In genomic region chr19:17125728-17126677, GRCh38 we compare ENCODE assay signal across 7 cellular contexts. TPM values are rescaled to one million over a fixed set of nuclear protein-coding genes. Genes with fewer than 3 reads are reported as not detected.
DNase-seq lines count a peak whose midpoint lies in the region; ATAC-seq, FAIRE-seq and TF ChIP-seq lines count a peak whose summit lies in the region.

No MANE protein-coding gene starts in this region.

- FAIRE-seq in GM12878 (lab: Jason Lieb, UNC): peak; percentile 89

- 0 out of 6 replicates have a peak, but pooled peaks of 1 of the 3 experiments have one; percentile 11 for TF ChIP-seq CTCF in GM12878 (IDR thresholded peaks at IDR 0.05 in 2 of 3, conservative IDR thresholded peaks at IDR 0.05 in 1 of 3; ENCODE audit: control insufficient read depth in 2 of 3, extremely low read depth in 1 of 3, insufficient read depth in 1 of 3, low read depth in 3 of 3, low read length in 3 of 3)

- H3K9me3 ChIP-seq in GM12878 (replicated peaks; ENCODE audit: control insufficient read depth, insufficient read depth, low read length): no peaks in the 10 kb centered on the region

- H3K36me3 ChIP-seq in GM12878 (ENCODE audit: control insufficient read depth in 2 of 2, insufficient read depth in 2 of 2, low read length in 1 of 2): peaks cover 10 to 28% of the 10 kb centered on the region in 2 experiments

- no peaks in the 10 kb centered on the region for H4K20me1 ChIP-seq in GM12878 (ENCODE audit: control insufficient read depth, insufficient read depth)

- H3K27ac ChIP-seq in GM12878 (ENCODE audit: control insufficient read depth, insufficient read depth): peak overlapping the region; percentile 97

- no peak overlapping the region for H2AFZ ChIP-seq in GM12878 (ENCODE audit: control insufficient read depth, low read depth, low read length)

- peak overlapping the region; percentile 80 for H3K9ac ChIP-seq in GM12878 (ENCODE audit: control insufficient read depth, insufficient read depth, low read length)

- intact Hi-C loops in GM12878 (cut with micrococcal nuclease; ENCODE audit: unreplicated experiment): loop anchor here (1.0 to 2.0 kb wide), 3 partner anchors 9 to 46 kb away; no protein-coding TSS in a partner anchor

- CTCF ChIA-PET in GM12878 (lab: Yijun Ruan, JAX): interaction anchor here (0.6 to 4.6 kb wide), 12 partner anchors 10 to 591 kb away, joined by 3 to 30 read pairs (median 4); partner anchors contain the start of gene MRPL34

- in situ Hi-C loops in GM12878 (cut with MboI): no loop called here

- 0% methylated on average over 23 of the region's 23 CpGs for WGBS in GM12878 (ENCODE audit: insufficient coverage, insufficient replicate concordance, low lambda C conversion rate, missing lambda C conversion rate)

- peak overlapping the region; percentile 61 for H3K4me3 ChIP-seq in GM12878

- H3K79me2 ChIP-seq in GM12878 (ENCODE audit: control insufficient read depth, insufficient read depth, low read length): peaks cover 52% of the 10 kb centered on the region

- peak; percentile 79 for TF ChIP-seq POLR2A in GM12878 (IDR thresholded peaks at IDR 0.05; ENCODE audit: low read depth, low read length)

- TF ChIP-seq RAD21 in GM12878 (IDR thresholded peaks at IDR 0.05; ENCODE audit: insufficient read depth, low read depth, low read length): peak; percentile 23; the same call in 1 of the 2 replicates

- POLR2A ChIA-PET in GM12878 (lab: Charles Lee): interaction anchor here (0.6 to 6.2 kb wide), 16 partner anchors 8 to 542 kb away, joined by 3 to 111 read pairs (median 5); partner anchors contain the start of genes HAUS8 and MYO9B

- TSS peak; percentile 42 for BruUV-seq in GM12878 (replicated peaks; lab: Mats Ljungman, UMichigan)

- H3K4me2 ChIP-seq in GM12878 (ENCODE audit: control insufficient read depth, insufficient read depth): peak overlapping the region; percentile 86

- peak; percentile 55 for DNase-seq in UCSD-AML1 (lab: John Stamatoyannopoulos, UW; ENCODE audit: unreplicated experiment)
- DNase-seq in GM12878 (ENCODE audit: low read depth, low spot score): peak; percentile 79
- peak; percentile 47 to 71 for DNase-seq in lung microvascular endothelial cell (ENCODE audit: low read depth in 2 of 2)
- DNase-seq in stimulated activated CD8-positive, alpha-beta memory T cell treated with anti-CD3 and anti-CD28 coated beads, Interleukin-15, amount 100 ng/mL, for 48 hours (ENCODE audit: low read depth in 2 of 2): peak; percentile 54 to 56
- DNase-seq in HuH-7.5 (ENCODE audit: low spot score): no peak

- SMC1A ChIA-PET in GM12878 (lab: Charles Lee; ENCODE audit: uncharacterized antibody, unreplicated experiment): interaction anchor here (0.8 to 7.3 kb wide), 16 partner anchors 8 to 155 kb away, joined by 3 to 88 read pairs (median 4); partner anchors contain the start of genes HAUS8 and MYO9B

- RAD21 ChIA-PET in GM12878 (lab: Charles Lee; ENCODE audit: unreplicated experiment): interaction anchor here (0.5 to 5.9 kb wide), 17 partner anchors 10 to 538 kb away, joined by 3 to 91 read pairs (median 6); partner anchors contain the start of genes ANKLE1, BABAM1, MYO9B and USE1

- peak; percentile 69 for ATAC-seq in GM19324 (IDR thresholded peaks at IDR 0.05; ENCODE audit: low FRiP score, unreplicated experiment)
- ATAC-seq in HG03280 (IDR thresholded peaks at IDR 0.05; ENCODE audit: unreplicated experiment): peak; percentile 57
- ATAC-seq in GM12878: peak; percentile 80

- H3K4me1 ChIP-seq in GM12878 (ENCODE audit: control insufficient read depth, insufficient read depth, low read length): peaks cover 48% of the 10 kb centered on the region

- peak; percentile 12 to 54; a peak in 1 of 4 replicates for TF ChIP-seq EP300 in GM12878 (IDR thresholded peaks at IDR 0.05; ENCODE audit: borderline replicate concordance in 1 of 2, control insufficient read depth in 1 of 2, low read depth in 2 of 2, low read length in 2 of 2)

- no peaks in the 10 kb centered on the region for H3K27me3 ChIP-seq in GM12878 (replicated peaks in 1 of 2; ENCODE audit: control insufficient read depth in 2 of 2, insufficient read depth in 2 of 2, low read length in 1 of 2)

TF ChIP-seq in GM12878, 131 proteins besides CTCF, POLR2A, EP300 and RAD21 (continues in another document):
- TF ChIP-seq TARDBP (IDR thresholded peaks at IDR 0.05; ENCODE audit: borderline replicate concordance): 0 out of 2 replicates have a peak, but pooled peaks have one; percentile 20
- TF ChIP-seq IKZF2 (IDR thresholded peaks at IDR 0.05): peak; percentile 94 to 96
- TF ChIP-seq NFIC (IDR thresholded peaks at IDR 0.05; ENCODE audit: low read depth, low read length): peak; percentile 77
- TF ChIP-seq MEF2A (IDR thresholded peaks at IDR 0.05; ENCODE audit: insufficient read depth, low read depth, low read length): peak; percentile 53; the same call in 1 of the 2 replicates
- no peak for TF ChIP-seq TBL1XR1 (IDR thresholded peaks at IDR 0.05; ENCODE audit: low read depth, low read length)
- peak; percentile 54; the same call in 1 of the 2 replicates for TF ChIP-seq ATF3 (IDR thresholded peaks at IDR 0.05; ENCODE audit: borderline replicate concordance, extremely low read depth, low read depth, low read length)
- TF ChIP-seq SP1 (IDR thresholded peaks at IDR 0.05; ENCODE audit: low read depth, low read length): peak; percentile 65
- TF ChIP-seq STAT3 (IDR thresholded peaks at IDR 0.05; ENCODE audit: low read depth, low read length): no peak
- no peak for TF ChIP-seq ESRRA (IDR thresholded peaks at IDR 0.05; ENCODE audit: low read length)

RNA-seq across cellular contexts. Expression of gene MYO9B, which starts 50.4 kb away (rescaled TPM):
- 555 and 589 TPM in 2 replicates for total RNA-seq in GM12878 (2013; cell fraction: nucleolus; rRNA removed)
- total RNA-seq in GM12878 (2014; rRNA removed): 66.4 and 77.3 TPM in 2 replicates
- 38.1 and 42.6 TPM in 2 replicates for total RNA-seq in GM12878 (2014; rRNA removed; fragmentation: Illumina TruSeq; extraction: Trizol)
- 157 and 165 TPM in 2 replicates for total RNA-seq in GM12878 (2021)
- 65.2 TPM for polyA plus RNA-seq in GM12878 (2011; ENCODE audit: low read depth)
- polyA plus RNA-seq in GM12878 (2011; rRNA removed): 26.7 and 48.9 TPM in 2 replicates
- 49.6 and 58.1 TPM in 2 replicates for polyA plus RNA-seq in GM12878 (2011; cell fraction: cytosol; rRNA removed)
- 452 and 507 TPM in 2 replicates for polyA plus RNA-seq in GM12878 (2011; cell fraction: nucleus; rRNA removed)
- polyA plus RNA-seq in GM12878 (2012): 174 and 191 TPM in 2 replicates
- 26.8 and 57.9 TPM in 2 replicates for polyA plus RNA-seq in GM12878 (2014; fragmentation: Illumina TruSeq; extraction: Trizol)
- 10 to 100 TPM in 1 of 2 experiments, 1 to 10 TPM in 1; 5.4 to 11.1 TPM for polyA plus RNA-seq in GM12878 (2014; fragmentation: Nextera tagmentation; extraction: Ambion mirVana)
- 87.6 and 105 TPM in 2 replicates for polyA plus RNA-seq in GM12878 (2014; rRNA removed)
- polyA plus RNA-seq in GM12878 (2016; fragmentation: Nextera tagmentation; extraction: Ambion mirVana): 10 to 100 TPM; 25.4 to 32.8 TPM
- polyA minus RNA-seq in GM12878 (2011; rRNA and poly(A)+ RNA removed): 93.1 and 119 TPM in 2 replicates
- 59.6 and 66.5 TPM in 2 replicates for polyA minus RNA-seq in GM12878 (2011; cell fraction: cytosol; rRNA and poly(A)+ RNA removed)
- polyA minus RNA-seq in GM12878 (2011; cell fraction: nucleus; rRNA and poly(A)+ RNA removed): 106 and 154 TPM in 2 replicates
- 24.0 and 36.5 TPM in 2 replicates for total RNA-seq in lung microvascular endothelial cell

RNA-seq across cellular contexts. Expression of gene HAUS8, which starts 50.8 kb away (rescaled TPM):
- 14.2 and 16.9 TPM in 2 replicates for total RNA-seq in GM12878 (2013; cell fraction: nucleolus; rRNA removed)
- total RNA-seq in GM12878 (2014; rRNA removed) (15.4 and 22.7 TPM in 2 replicates), GM12878 (2014; rRNA removed; fragmentation: Illumina TruSeq; extraction: Trizol) (22.8 and 24.0 TPM in 2 replicates), GM12878 (2021) (32.0 and 36.8 TPM in 2 replicates), lung microvascular endothelial cell (2.4 and 2.8 TPM in 2 replicates)
- 14.4 TPM for polyA plus RNA-seq in GM12878 (2011; ENCODE audit: low read depth)
- polyA plus RNA-seq in GM12878 (2011; rRNA removed) (21.3 and 24.6 TPM in 2 replicates), GM12878 (2014; fragmentation: Illumina TruSeq; extraction: Trizol) (33.1 and 37.2 TPM in 2 replicates), GM12878 (2014; fragmentation: Nextera tagmentation; extraction: Ambion mirVana) (10 to 100 TPM; 24.2 to 35.7 TPM), GM12878 (2014; rRNA removed) (34.6 and 37.4 TPM in 2 replicates), GM12878 (2016; fragmentation: Nextera tagmentation; extraction: Ambion mirVana) (10 to 100 TPM; 43.0 to 43.9 TPM)
- polyA plus RNA-seq in GM12878 (2011; cell fraction: cytosol; rRNA removed): 24.9 and 27.7 TPM in 2 replicates
- 31.7 and 32.0 TPM in 2 replicates for polyA plus RNA-seq in GM12878 (2011; cell fraction: nucleus; rRNA removed)
- 16.4 and 17.9 TPM in 2 replicates for polyA plus RNA-seq in GM12878 (2012)
- 10.3 and 10.8 TPM in 2 replicates for polyA minus RNA-seq in GM12878 (2011; rRNA and poly(A)+ RNA removed)
- polyA minus RNA-seq in GM12878 (2011; cell fraction: cytosol; rRNA and poly(A)+ RNA removed): 3.7 and 8.1 TPM in 2 replicates
- polyA minus RNA-seq in GM12878 (2011; cell fraction: nucleus; rRNA and poly(A)+ RNA removed): 5.4 and 11.7 TPM in 2 replicates
